14 cellular contexts compared by ENCODE assay signal in genomic region chr2:8645176-8645831, GRCh38.
"Had no signal": no experiment of that assay in that cellular context is flagged by ENCODE, and none has a peak within 500 bp of the region (broad histone marks: within the 10 kb centered on the region; RNA-seq: fewer than 3 reads in every experiment).

No MANE protein-coding gene starts in this region.

- H3K27me3 ChIP-seq: body of pancreas, esophagus muscularis mucosa, hepatocyte, ovary, upper lobe of left lung had no signal

- H3K4me3 ChIP-seq: body of pancreas, coronary artery, esophagus muscularis mucosa, hepatocyte, ovary, upper lobe of left lung had no signal

- H2AFZ ChIP-seq: hepatocyte had no signal

- H3K4me2 ChIP-seq: hepatocyte had no signal

- ATAC-seq: body of pancreas, T-helper 17 cell had no signal

- H3K27ac ChIP-seq: body of pancreas, coronary artery, esophagus muscularis mucosa, hepatocyte, ovary, WERI-Rb-1 had no signal

- FAIRE-seq: keratinocyte had no signal

- H3K9me3 ChIP-seq: body of pancreas, esophagus muscularis mucosa, ovary, upper lobe of left lung had no signal

- H3K79me2 ChIP-seq: hepatocyte had no signal

- DNase-seq: activated CD4-positive, alpha-beta T cell treated with anti-CD3 and anti-CD28 coated beads for 4 hours; activated CD8-positive, alpha-beta memory T cell treated with anti-CD3 and anti-CD28 coated beads, Interleukin-2, amount 50 U/mL, for 4 hours; activated T-cell treated with anti-CD3 and anti-CD28 coated beads, Interleukin-2, amount 50 U/mL, for 48 hours; ovary; stimulated activated CD4-positive, alpha-beta T cell treated with anti-CD3 and anti-CD28 coated beads, Interleukin-4, amount 100 ng/mL, for 1 hour; stimulated activated naive CD4-positive, alpha-beta T cell; T-helper 17 cell; WERI-Rb-1 had no signal

- H3K36me3 ChIP-seq: esophagus muscularis mucosa, ovary, upper lobe of left lung, WERI-Rb-1 had no signal
